In the genomic region with DNA sequence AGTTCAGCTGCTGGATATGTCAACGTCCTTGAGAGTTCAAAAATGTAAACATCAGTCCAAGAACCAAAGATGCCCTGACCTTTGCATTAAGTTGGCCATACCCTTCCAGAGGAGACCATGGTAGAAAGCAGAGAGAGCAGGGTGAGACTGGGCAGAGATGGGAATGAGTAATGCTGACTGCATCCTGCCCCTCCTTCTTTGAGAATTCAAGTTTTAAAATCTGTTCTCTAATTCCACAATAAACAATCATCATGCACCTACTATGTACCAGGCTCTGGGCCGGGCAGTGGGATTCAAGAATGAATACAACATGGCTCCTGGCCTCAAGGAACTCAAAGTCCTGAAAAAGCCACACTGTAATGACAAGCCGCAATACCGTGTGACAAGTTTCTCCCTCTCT, we compare ENCODE assay signal across 35 cellular contexts. TPM values are rescaled to one million over a fixed set of nuclear protein-coding genes. Genes with fewer than 3 reads are reported as not detected.
DNase-seq lines count a peak whose midpoint lies in the region; ATAC-seq and TF ChIP-seq lines count a peak whose summit lies in the region.
"Had no signal": no experiment of that assay in that cellular context is flagged by ENCODE, and none has a peak within 500 bp of the region (broad histone marks: within the 10 kb centered on the region; RNA-seq: fewer than 3 reads in every experiment).

No MANE protein-coding gene starts in this region.

- H3K9me3 ChIP-seq in GM23248 (ENCODE audit: low read depth), result no peaks in the 10 kb centered on the region
- no peaks in the 10 kb centered on the region for H3K9me3 ChIP-seq in RWPE2 (ENCODE audit: severe bottlenecking)
- no peaks in the 10 kb centered on the region for H3K9me3 ChIP-seq in CD8-positive, alpha-beta T cell (ENCODE audit: low read length)
- no peaks in the 10 kb centered on the region for H3K9me3 ChIP-seq in upper lobe of right lung
- H3K9me3 ChIP-seq: A549, BE2C, left ventricle myocardium inferior, Peyer's patch had no signal

- H3K36me3 ChIP-seq in ACC112 (ENCODE audit: insufficient read depth, low read length) (no peaks in the 10 kb centered on the region), GM23248 (ENCODE audit: low read depth) (no peaks in the 10 kb centered on the region), RWPE2 (ENCODE audit: low read depth) (no peaks in the 10 kb centered on the region), upper lobe of right lung (no peaks in the 10 kb centered on the region)
- no peaks in the 10 kb centered on the region for H3K36me3 ChIP-seq in CD8-positive, alpha-beta T cell (ENCODE audit: insufficient read depth, low read length)
- H3K36me3 ChIP-seq: BE2C, brain microvascular endothelial cell, left ventricle myocardium inferior, Peyer's patch, WERI-Rb-1 had no signal

- ATAC-seq in RWPE2 (ENCODE audit: low read depth) (peak; percentile 89), upper lobe of right lung (no peak)
- no peak for ATAC-seq in CD8-positive, alpha-beta T cell
- ATAC-seq: A549 had no signal

- H3K27me3 ChIP-seq in ACC112 (ENCODE audit: insufficient read depth, low read length) (peaks cover 5% of the 10 kb centered on the region; the same call in 1 of the 2 replicates), GM23248 (replicated peaks; ENCODE audit: insufficient read depth) (peaks cover 5% of the 10 kb centered on the region; the same call in 1 of the 2 replicates), RWPE2 (ENCODE audit: insufficient read depth, poor library complexity, severe bottlenecking) (no peaks in the 10 kb centered on the region), upper lobe of right lung (no peaks in the 10 kb centered on the region)
- H3K27me3 ChIP-seq in CD8-positive, alpha-beta T cell (ENCODE audit: insufficient read depth, low read length), result peaks cover 4% of the 10 kb centered on the region
- H3K27me3 ChIP-seq: brain microvascular endothelial cell, dorsolateral prefrontal cortex, Peyer's patch had no signal

- intact Hi-C loops in CD8-positive, alpha-beta T cell (cut with DNase I, micrococcal nuclease), result no loop called here
- intact Hi-C loops in upper lobe of right lung (cut with DNase I), result no loop called here

- H2AFZ ChIP-seq in ACC112 (ENCODE audit: low read length, unreplicated experiment), result peak overlapping the region; percentile 12
- H2AFZ ChIP-seq in GM23248, result 0 out of 2 replicates have a peak overlapping the region, but pooled peaks have one; percentile 20
- H2AFZ ChIP-seq: parathyroid adenoma had no signal

- 64 to 71% methylated on average over 4 of the region's 4 CpGs for WGBS in GM23248 (ENCODE audit: low coverage in 1 of 2, low lambda C conversion rate in 2 of 2, missing lambda C conversion rate in 2 of 2), 2 experiments

- no peaks in the 10 kb centered on the region for H3K79me2 ChIP-seq in ACC112 (ENCODE audit: control insufficient read depth, insufficient read depth, low read length, unreplicated experiment)
- H3K79me2 ChIP-seq in GM23248 (ENCODE audit: insufficient read depth), result no peaks in the 10 kb centered on the region
- H3K79me2 ChIP-seq: parathyroid adenoma had no signal

- no peaks in the 10 kb centered on the region for H3K9me3 Mint-ChIP-seq in CD8-positive, alpha-beta T cell
- H3K9me3 Mint-ChIP-seq: activated naive CD4-positive, alpha-beta T cell treated with anti-CD3 and anti-CD28 coated beads, Interleukin-2, amount 50 U/mL, for 24 hours; activated T-helper 2 cell treated with anti-CD3 and anti-CD28 coated beads, Interferon-gamma antibody, Interleukin-2, Interleukin-4, amounts not matched to agents 10 μg/mL and 5 μg/mL and 100 μg/mL, durations not matched to agents 14 hours and 24 hours and 36 hours; neural crest cell had no signal

- DNase-seq in GM23248 (peak; percentile 50), RWPE2 (ENCODE audit: low spot score) (no peak), fibroblast of the conjunctiva (ENCODE audit: low read depth) (peak; percentile 8), activated gamma-delta T cell (lab: John Stamatoyannopoulos, UW) (no peak), DMS53 treated with DMSO at 0.1 percent for 48 hours (lab: John Stamatoyannopoulos, UW; ENCODE audit: unreplicated experiment) (no peak), upper lobe of right lung (no peak)
- DNase-seq in CD8-positive, alpha-beta T cell, result no peak
- DNase-seq: activated CD4-positive, alpha-beta T cell treated with anti-CD3 and anti-CD28 coated beads for 48 hours; activated T-cell treated with anti-CD3 and anti-CD28 coated beads for 4 hours; amygdala; BE2C; brain microvascular endothelial cell; dorsolateral prefrontal cortex; GF-D8; glutamatergic neuron; GOT3; left ventricle myocardium inferior; mesendoderm; NCI-H1436 treated with DMSO at 0.1 percent for 48 hours; NCI-H2081 treated with DMSO at 0.1 percent for 48 hours; Peyer's patch; retina; stimulated activated naive CD4-positive, alpha-beta T cell treated with Interleukin-2 at 50 U/mL for 16 hours; T-helper 9 cell; WERI-Rb-1 had no signal

- H3K9ac ChIP-seq in GM23248, result no peak overlapping the region
- H3K9ac ChIP-seq: parathyroid adenoma had no signal

- no peak for TF ChIP-seq CTCF in RWPE2 (IDR thresholded peaks at IDR 0.05; ENCODE audit: poor library complexity, severe bottlenecking)
- no peak for TF ChIP-seq CTCF in CD8-positive, alpha-beta T cell (IDR thresholded peaks at IDR 0.05)
- TF ChIP-seq CTCF in upper lobe of right lung (IDR thresholded peaks at IDR 0.05), result no peak

- no peak overlapping the region for H3K4me3 Mint-ChIP-seq in CD8-positive, alpha-beta T cell
- H3K4me3 Mint-ChIP-seq: activated naive CD4-positive, alpha-beta T cell treated with anti-CD3 and anti-CD28 coated beads, Interleukin-2, amount 50 U/mL, for 24 hours; neural crest cell had no signal

- H3K27me3 Mint-ChIP-seq in CD8-positive, alpha-beta T cell (ENCODE audit: low read depth), result peaks cover 24% of the 10 kb centered on the region

- H3K27ac Mint-ChIP-seq in CD8-positive, alpha-beta T cell, result no peak overlapping the region
- H3K27ac Mint-ChIP-seq: activated naive CD4-positive, alpha-beta T cell treated with anti-CD3 and anti-CD28 coated beads, Interleukin-2, amount 50 U/mL, for 24 hours; activated T-helper 2 cell treated with anti-CD3 and anti-CD28 coated beads, Interferon-gamma antibody, Interleukin-2, Interleukin-4, amounts not matched to agents 10 μg/mL and 5 μg/mL and 100 μg/mL, durations not matched to agents 14 hours and 24 hours and 36 hours had no signal

- H3K4me1 Mint-ChIP-seq in CD8-positive, alpha-beta T cell (ENCODE audit: low read depth), result no peaks in the 10 kb centered on the region
- H3K4me1 Mint-ChIP-seq: activated naive CD4-positive, alpha-beta T cell treated with anti-CD3 and anti-CD28 coated beads, Interleukin-2, amount 50 U/mL, for 24 hours had no signal

- no peaks in the 10 kb centered on the region for H3F3A ChIP-seq in GM23248 (ENCODE audit: insufficient read depth)

- H3K4me3 ChIP-seq in ACC112 (ENCODE audit: low read depth, low read length), result no peak overlapping the region
- no peak overlapping the region for H3K4me3 ChIP-seq in GM23248
- no peak overlapping the region for H3K4me3 ChIP-seq in RWPE2 (ENCODE audit: severe bottlenecking)
- no peak overlapping the region for H3K4me3 ChIP-seq in CD8-positive, alpha-beta T cell (ENCODE audit: low read depth, low read length)
- no peak overlapping the region for H3K4me3 ChIP-seq in upper lobe of right lung
- H3K4me3 ChIP-seq: A549, dorsolateral prefrontal cortex, left ventricle myocardium inferior, Peyer's patch, smooth muscle cell had no signal

- H3K4me2 ChIP-seq in GM23248 (ENCODE audit: unreplicated experiment), result peak overlapping the region; percentile 7
- H3K4me2 ChIP-seq: A549, smooth muscle cell had no signal

- in situ Hi-C loops in GM23248 (cut with MboI), result loop anchor here (10.0 kb wide), 1 partner anchor 80 kb away; no protein-coding TSS in a partner anchor

- H3K36me3 Mint-ChIP-seq in CD8-positive, alpha-beta T cell, result no peaks in the 10 kb centered on the region
- H3K36me3 Mint-ChIP-seq: activated naive CD4-positive, alpha-beta T cell treated with anti-CD3 and anti-CD28 coated beads, Interleukin-2, amount 50 U/mL, for 24 hours had no signal

- no peaks in the 10 kb centered on the region for H3K9me2 ChIP-seq in GM23248 (ENCODE audit: insufficient read depth)

- no peaks in the 10 kb centered on the region for H4K20me1 ChIP-seq in GM23248 (ENCODE audit: insufficient read depth)

- POLR2A ChIA-PET in CD8-positive, alpha-beta T cell (lab: Charles Lee), result no interaction called here

- H3K27ac ChIP-seq in ACC112 (ENCODE audit: low read depth, low read length) (no peak overlapping the region), GM23248 (no peak overlapping the region), RWPE2 (ENCODE audit: poor library complexity, severe bottlenecking) (no peak overlapping the region), upper lobe of right lung (no peak overlapping the region)
- H3K27ac ChIP-seq in CD8-positive, alpha-beta T cell (ENCODE audit: low read depth, low read length), result no peak overlapping the region
- H3K27ac ChIP-seq: A549, brain microvascular endothelial cell, dorsolateral prefrontal cortex, left ventricle myocardium inferior, parathyroid adenoma, Peyer's patch, WERI-Rb-1 had no signal

- CTCF ChIA-PET in CD8-positive, alpha-beta T cell (lab: Charles Lee), result no interaction called here

- H3K4me1 ChIP-seq in ACC112 (ENCODE audit: control insufficient read depth, insufficient read depth, low read length, unreplicated experiment) (peaks cover 10% of the 10 kb centered on the region), GM23248 (ENCODE audit: insufficient read depth) (peaks cover 8% of the 10 kb centered on the region), RWPE2 (ENCODE audit: insufficient read depth, poor library complexity, severe bottlenecking) (peaks cover 8% of the 10 kb centered on the region), upper lobe of right lung (no peaks in the 10 kb centered on the region)
- no peaks in the 10 kb centered on the region for H3K4me1 ChIP-seq in CD8-positive, alpha-beta T cell (ENCODE audit: insufficient read depth, low read length)
- H3K4me1 ChIP-seq: A549, BE2C, left ventricle myocardium inferior, parathyroid adenoma, Peyer's patch had no signal

RNA-seq across cellular contexts. Expression of a gene that starts 3.9 kb away (rescaled TPM):
- total RNA-seq in GM23248 (2014; rRNA removed; shearing (Covaris generic)), result not detected in 2 replicates
- not detected in 2 replicates for polyA plus RNA-seq in GM23248 (2016; fragmentation: Nextera tagmentation; extraction: Ambion mirVana)
- not detected for total RNA-seq in CD8-positive, alpha-beta T cell
- not detected for total RNA-seq in upper lobe of right lung
- total RNA-seq: activated T-helper 2 cell treated with anti-CD3 and anti-CD28 coated beads, Interferon-gamma antibody, Interleukin-2, Interleukin-4, amounts not matched to agents 10 μg/mL and 5 μg/mL and 100 μg/mL, durations not matched to agents 14 hours and 24 hours and 36 hours; chondrocyte; left ventricle myocardium inferior; neural crest cell; smooth muscle cell; temporal lobe had no signal
- polyA plus RNA-seq: smooth muscle cell had no signal

RNA-seq across cellular contexts. Expression of a gene that starts 50.3 kb away (rescaled TPM):
- total RNA-seq in GM23248 (2014; rRNA removed; shearing (Covaris generic)), result not detected in 2 replicates
- not detected in 2 replicates for polyA plus RNA-seq in GM23248 (2016; fragmentation: Nextera tagmentation; extraction: Ambion mirVana)
- total RNA-seq in CD8-positive, alpha-beta T cell, result not detected
- not detected for total RNA-seq in upper lobe of right lung
- total RNA-seq: activated T-helper 2 cell treated with anti-CD3 and anti-CD28 coated beads, Interferon-gamma antibody, Interleukin-2, Interleukin-4, amounts not matched to agents 10 μg/mL and 5 μg/mL and 100 μg/mL, durations not matched to agents 14 hours and 24 hours and 36 hours; chondrocyte; left ventricle myocardium inferior; neural crest cell; smooth muscle cell; temporal lobe; ureter had no signal
- polyA plus RNA-seq: A549, smooth muscle cell had no signal

Comparison
In these comparisons a context has a peak if more than half of its experiments do, and no peak if none do; other contexts are left out.
1. DNase-seq: peak in GM23248 (single experiment) and fibroblast of the conjunctiva (single experiment); none in RWPE2 (single experiment), activated gamma-delta T cell (single experiment), DMS53 treated with DMSO at 0.1 percent for 48 hours (single experiment), CD8-positive, alpha-beta T cell (0 of 7) and upper lobe of right lung (single experiment).